9 cellular contexts compared by ENCODE assay signal in genomic region chr3:172596394-172596706, GRCh38.
DNase-seq lines count a peak whose midpoint lies in the region; ATAC-seq, FAIRE-seq and TF ChIP-seq lines count a peak whose summit lies in the region.
"Had no signal": no experiment of that assay in that cellular context is flagged by ENCODE, and none has a peak within 500 bp of the region (broad histone marks: within the 10 kb centered on the region; RNA-seq: fewer than 3 reads in every experiment).

No MANE protein-coding gene starts in this region.

- TF ChIP-seq POLR2A in ovary (IDR thresholded peaks at IDR 0.05), result no peak

- peaks cover 5% of the 10 kb centered on the region; the same call in 1 of the 2 replicates for H3K9me2 ChIP-seq in PC-9 (ENCODE audit: insufficient read depth)

- FAIRE-seq in D721Med (lab: Jason Lieb, UNC), result no peak

- no peak overlapping the region for H3K4me3 ChIP-seq in CD4-positive, alpha-beta memory T cell (ENCODE audit: low read length in 2 of 2)
- H3K4me3 ChIP-seq in PC-9 (no peak overlapping the region), endocrine pancreas (ENCODE audit: control insufficient read depth, insufficient read depth, low read length) (peak overlapping the region; percentile 86), ovary (no peak overlapping the region)

- H4K20me1 ChIP-seq in PC-9 (ENCODE audit: insufficient read depth), result no peaks in the 10 kb centered on the region

- peak overlapping the region in 6 of 7 donors; percentile 79 to 96 (median 92) for H3K27ac Mint-ChIP-seq in CD4-positive, alpha-beta memory T cell

- no peaks in the 10 kb centered on the region for H3K79me2 ChIP-seq in PC-9 (ENCODE audit: low read depth)

- H3K9me3 ChIP-seq in CD4-positive, alpha-beta memory T cell (ENCODE audit: control insufficient read depth in 1 of 2, low read length in 2 of 2), result no peaks in the 10 kb centered on the region
- H3K9me3 ChIP-seq in PC-9 (ENCODE audit: insufficient read depth, low read depth), result no peaks in the 10 kb centered on the region
- no peaks in the 10 kb centered on the region for H3K9me3 ChIP-seq in endocrine pancreas (ENCODE audit: control insufficient read depth, low read length)
- H3K9me3 ChIP-seq in ovary, result no peaks in the 10 kb centered on the region

- H3K27me3 ChIP-seq in CD4-positive, alpha-beta memory T cell (ENCODE audit: insufficient read depth, low read length), result no peaks in the 10 kb centered on the region
- no peaks in the 10 kb centered on the region for H3K27me3 ChIP-seq in PC-9 (ENCODE audit: insufficient read depth, low read depth)
- H3K27me3 ChIP-seq in endocrine pancreas (ENCODE audit: control insufficient read depth, insufficient read depth, low read length), result no peaks in the 10 kb centered on the region
- H3K27me3 ChIP-seq in ovary, result no peaks in the 10 kb centered on the region

- peaks cover 0 to 6% of the 10 kb centered on the region in 2 donors for H3K36me3 Mint-ChIP-seq in CD4-positive, alpha-beta memory T cell

- DNase-seq in CD4-positive, alpha-beta memory T cell, result no peak
- DNase-seq in PC-9, result no peak
- no peak for DNase-seq in ovary
- DNase-seq in activated gamma-delta T cell (lab: John Stamatoyannopoulos, UW), result no peak
- DNase-seq in stimulated activated naive CD4-positive, alpha-beta T cell treated with Interleukin-2 at 50 U/mL for 16 hours (lab: John Stamatoyannopoulos, UW), result no peak
- DNase-seq in D721Med (ENCODE audit: insufficient read length, low spot score), result no peak
- DNase-seq: DMS79 had no signal

- CTCF ChIA-PET in CD4-positive, alpha-beta memory T cell (lab: Charles Lee; ENCODE audit: partially characterized antibody), result interaction anchor here (0.6 to 7.9 kb wide), 36 partner anchors 10 to 489 kb away, joined by 3 to 174 read pairs (median 12); partner anchors contain the start of gene TNFSF10
- CTCF ChIA-PET in PC-9 (lab: Charles Lee), result interaction anchor here (0.6 to 2.6 kb wide), 9 partner anchors 34 to 119 kb away, joined by 3 to 9 read pairs (median 4); no protein-coding TSS in a partner anchor

- no TSS peak for BruUV-seq in PC-9 (replicated peaks; lab: Mats Ljungman, UMichigan)

- TF ChIP-seq CTCF in PC-9 (conservative IDR thresholded peaks at IDR 0.05) (peak; percentile 17; the same call in 1 of the 2 replicates), ovary (IDR thresholded peaks at IDR 0.05) (no peak), D721Med (IDR thresholded peaks at IDR 0.05; ENCODE audit: insufficient read depth, missing control alignments) (no peak)

- H3K4me3 Mint-ChIP-seq in CD4-positive, alpha-beta memory T cell, result peak overlapping the region in 3 of 8 donors; percentile 83 to 93 (median 92)

- no peaks in the 10 kb centered on the region for H3K36me3 ChIP-seq in CD4-positive, alpha-beta memory T cell (ENCODE audit: insufficient read depth, low read length)
- no peaks in the 10 kb centered on the region for H3K36me3 ChIP-seq in PC-9 (ENCODE audit: low read depth)
- no peaks in the 10 kb centered on the region for H3K36me3 ChIP-seq in endocrine pancreas (ENCODE audit: control insufficient read depth, insufficient read depth, low read length)
- H3K36me3 ChIP-seq in ovary, result no peaks in the 10 kb centered on the region

- H3K9me3 Mint-ChIP-seq in CD4-positive, alpha-beta memory T cell, result no peaks in the 10 kb centered on the region

- H3K4me1 Mint-ChIP-seq in CD4-positive, alpha-beta memory T cell, result peaks cover 30 to 53% (median 43%) of the 10 kb centered on the region in 4 donors

- intact Hi-C loops in CD4-positive, alpha-beta memory T cell (cut with micrococcal nuclease), result loop anchor here (1.0 to 2.0 kb wide), 4 partner anchors 70 to 264 kb away; no protein-coding TSS in a partner anchor
- intact Hi-C loops in PC-9 (cut with micrococcal nuclease; ENCODE audit: unreplicated experiment) (loop anchor here (1.0 to 5.0 kb wide), 7 partner anchors 50 to 254 kb away; partner anchors contain the start of gene ECT2), ovary (cut with DNase I) (loop anchor here in 2 of 4 donors (10.0 kb wide), 1 partner anchor 102 kb away; no protein-coding TSS in a partner anchor)

- no peak for ATAC-seq in GM18868 (IDR thresholded peaks at IDR 0.05; ENCODE audit: unreplicated experiment)

- 43 to 46% (median 44%) methylated on average over 2 of the region's 2 CpGs for WGBS in ovary, 3 donors

- no peak overlapping the region for H3K9ac ChIP-seq in endocrine pancreas (ENCODE audit: control insufficient read depth, insufficient read depth, low read length)

- H3K4me2 ChIP-seq in PC-9, result peak overlapping the region; percentile 66

- peak overlapping the region; percentile 34; the same call in 1 of the 2 replicates for H2AFZ ChIP-seq in PC-9

- peak; percentile 41 for TF ChIP-seq EP300 in ovary (IDR thresholded peaks at IDR 0.05)

- H3K27me3 Mint-ChIP-seq in CD4-positive, alpha-beta memory T cell, result no peaks in the 10 kb centered on the region

- POLR2A ChIA-PET in CD4-positive, alpha-beta memory T cell (lab: Charles Lee; ENCODE audit: partially characterized antibody), result interaction anchor here (0.8 to 8.0 kb wide), 16 partner anchors 34 to 255 kb away, joined by 3 to 166 read pairs (median 6); partner anchors contain the start of gene TNFSF10
- POLR2A ChIA-PET in PC-9 (lab: Charles Lee; ENCODE audit: unreplicated experiment), result interaction anchor here (0.6 to 0.7 kb wide), 2 partner anchors 33 to 50 kb away, joined by 4 read pairs; no protein-coding TSS in a partner anchor

- H3F3A ChIP-seq in PC-9 (ENCODE audit: insufficient read depth, low read depth), result no peaks in the 10 kb centered on the region

- peak overlapping the region; percentile 54 for H3K27ac ChIP-seq in CD4-positive, alpha-beta memory T cell (ENCODE audit: low read depth, low read length)
- no peak overlapping the region for H3K27ac ChIP-seq in PC-9
- H3K27ac ChIP-seq in ovary, result peak overlapping the region in 1 of 2 donors; percentile 73

- H3K4me1 ChIP-seq in CD4-positive, alpha-beta memory T cell (ENCODE audit: insufficient read depth, low read length), result peaks cover 43% of the 10 kb centered on the region
- H3K4me1 ChIP-seq in PC-9 (replicated peaks; ENCODE audit: insufficient read depth) (peaks cover 8% of the 10 kb centered on the region; the same call in 1 of the 2 replicates), endocrine pancreas (ENCODE audit: control insufficient read depth, insufficient read depth, low read length) (peaks cover 5% of the 10 kb centered on the region), ovary (ENCODE audit: insufficient read depth) (no peaks in the 10 kb centered on the region)
